ENCODE assay signal across 8 cellular contexts in genomic region chr9:127938298-127938690, GRCh38. TPM values are rescaled to one million over a fixed set of nuclear protein-coding genes. Genes with fewer than 3 reads are reported as not detected.
DNase-seq lines count a peak whose midpoint lies in the region; ATAC-seq and TF ChIP-seq lines count a peak whose summit lies in the region.

No MANE protein-coding gene starts in this region.

- no peak for TF ChIP-seq CTCF in coronary artery (IDR thresholded peaks at IDR 0.05)
- TF ChIP-seq CTCF in lower lobe of right lung (IDR thresholded peaks at IDR 0.05) = no peak
- TF ChIP-seq CTCF in tibial artery (IDR thresholded peaks at IDR 0.05) = no peak

- H3K4me3 ChIP-seq in coronary artery (peak overlapping the region; percentile 95), lower lobe of right lung (peak overlapping the region; percentile 88), tibial artery (peak overlapping the region; percentile 68 to 90)

- peaks cover 2% of the 10 kb centered on the region for H3K27me3 Mint-ChIP-seq in activated CD4-positive, alpha-beta T cell treated with anti-CD3 and anti-CD28 coated beads, Interleukin-2, amount 10 ng/mL, durations not matched to agents 24 days and 14 days

- H3K36me3 ChIP-seq in lower lobe of right lung (peaks cover 23% of the 10 kb centered on the region), tibial artery (peaks cover 0 to 39% (median 8%) of the 10 kb centered on the region in 3 donors)

- H3K4me1 ChIP-seq in lower lobe of right lung = peaks cover 43% of the 10 kb centered on the region
- peaks cover 0 to 35% (median 26%) of the 10 kb centered on the region in 4 donors for H3K4me1 ChIP-seq in tibial artery

- peak overlapping the region; percentile 24 to 83 for H3K27ac ChIP-seq in coronary artery
- peak overlapping the region; percentile 70 for H3K27ac ChIP-seq in lower lobe of right lung
- peak overlapping the region; percentile 60 to 64 for H3K27ac ChIP-seq in tibial artery

- H3K4me1 Mint-ChIP-seq in activated CD4-positive, alpha-beta T cell treated with anti-CD3 and anti-CD28 coated beads, Interleukin-2, amount 10 ng/mL, durations not matched to agents 24 days and 14 days = peaks cover 41% of the 10 kb centered on the region

- intact Hi-C loops in activated CD4-positive, alpha-beta T cell treated with anti-CD3 and anti-CD28 coated beads, Interleukin-2, amount 10 ng/mL, durations not matched to agents 24 days and 14 days (cut with micrococcal nuclease) = no loop called here
- intact Hi-C loops in lower lobe of right lung (cut with DNase I) = no loop called here
- intact Hi-C loops in tibial artery (cut with DNase I; ENCODE audit: low total_unique reads) = no loop called here

- no peaks in the 10 kb centered on the region for H3K9me3 Mint-ChIP-seq in activated CD4-positive, alpha-beta T cell treated with anti-CD3 and anti-CD28 coated beads, Interleukin-2, amount 10 ng/mL, durations not matched to agents 24 days and 14 days

- peak; percentile 1 to 2 for ATAC-seq in lower lobe of right lung

- H3K4me3 Mint-ChIP-seq in activated CD4-positive, alpha-beta T cell treated with anti-CD3 and anti-CD28 coated beads, Interleukin-2, amount 10 ng/mL, durations not matched to agents 24 days and 14 days = peak overlapping the region; percentile 35

- H3K9me3 ChIP-seq in lower lobe of right lung = no peaks in the 10 kb centered on the region
- no peaks in the 10 kb centered on the region for H3K9me3 ChIP-seq in tibial artery

- DNase-seq in activated CD4-positive, alpha-beta T cell treated with anti-CD3 and anti-CD28 coated beads, Interleukin-2, amount 10 ng/mL, durations not matched to agents 24 days and 14 days = peak; percentile 70
- DNase-seq in activated CD4-positive, alpha-beta T cell treated with anti-CD3 and anti-CD28 coated beads, Interleukin-2, amount 50 U/mL, for 1 hour = no peak
- DNase-seq in coronary artery (ENCODE audit: low spot score) (no peak), lower lobe of right lung (no peak), tibial artery (no peak), Kasumi-1 (lab: John Stamatoyannopoulos, UW) (no peak)
- DNase-seq in stimulated activated CD4-positive, alpha-beta T cell treated with anti-CD3 and anti-CD28 coated beads, Interleukin-2, amount 100 ng/mL, for 24 hours = no peak
- DNase-seq in NK-92 treated with Interleukin-12 subunit alpha and Interleukin-12 subunit beta, amount 100 ng/mL, for 24 hours (lab: John Stamatoyannopoulos, UW) = no peak

- peak overlapping the region; percentile 49 for H3K27ac Mint-ChIP-seq in activated CD4-positive, alpha-beta T cell treated with anti-CD3 and anti-CD28 coated beads, Interleukin-2, amount 10 ng/mL, durations not matched to agents 24 days and 14 days

- H3K27me3 ChIP-seq in lower lobe of right lung (ENCODE audit: low read depth) (no peaks in the 10 kb centered on the region), tibial artery (no peaks in the 10 kb centered on the region)

- peaks cover 40% of the 10 kb centered on the region for H3K36me3 Mint-ChIP-seq in activated CD4-positive, alpha-beta T cell treated with anti-CD3 and anti-CD28 coated beads, Interleukin-2, amount 10 ng/mL, durations not matched to agents 24 days and 14 days (ENCODE audit: low read depth)

RNA-seq across cellular contexts. Expression of gene DPM2, which starts 0.6 kb away (rescaled TPM):
- total RNA-seq in activated CD4-positive, alpha-beta T cell treated with anti-CD3 and anti-CD28 coated beads, Interleukin-2, amount 10 ng/mL, durations not matched to agents 24 days and 14 days = 62.7 and 65.1 TPM in 2 replicates
- total RNA-seq in lower lobe of right lung = 33.7 TPM

RNA-seq across cellular contexts. Expression of gene PIP5KL1, which starts 7.7 kb away (rescaled TPM):
- total RNA-seq in activated CD4-positive, alpha-beta T cell treated with anti-CD3 and anti-CD28 coated beads, Interleukin-2, amount 10 ng/mL, durations not matched to agents 24 days and 14 days = 0.89 and 0.90 TPM in 2 replicates
- total RNA-seq in lower lobe of right lung = 11.5 TPM

RNA-seq across cellular contexts. Expression of gene ST6GALNAC4, which starts 21.5 kb away (rescaled TPM):
- total RNA-seq in activated CD4-positive, alpha-beta T cell treated with anti-CD3 and anti-CD28 coated beads, Interleukin-2, amount 10 ng/mL, durations not matched to agents 24 days and 14 days = 28.0 and 28.3 TPM in 2 replicates
- total RNA-seq in lower lobe of right lung = 45.6 TPM

RNA-seq across cellular contexts. Expression of gene ST6GALNAC6, which starts 38.9 kb away (rescaled TPM):
- total RNA-seq in activated CD4-positive, alpha-beta T cell treated with anti-CD3 and anti-CD28 coated beads, Interleukin-2, amount 10 ng/mL, durations not matched to agents 24 days and 14 days = 53.3 and 61.2 TPM in 2 replicates
- total RNA-seq in lower lobe of right lung = 82.0 TPM

RNA-seq across cellular contexts. Expression of gene EEIG1, which starts 42.5 kb away (rescaled TPM):
- total RNA-seq in activated CD4-positive, alpha-beta T cell treated with anti-CD3 and anti-CD28 coated beads, Interleukin-2, amount 10 ng/mL, durations not matched to agents 24 days and 14 days = 56.1 and 64.4 TPM in 2 replicates
- total RNA-seq in lower lobe of right lung = 36.0 TPM
